In genomic region chr14:68729556-68729955, GRCh38 we compare ENCODE assay signal across 20 cellular contexts.
DNase-seq lines count a peak whose midpoint lies in the region; ATAC-seq, FAIRE-seq and TF ChIP-seq lines count a peak whose summit lies in the region.
"Had no signal": no experiment of that assay in that cellular context is flagged by ENCODE, and none has a peak within 500 bp of the region (broad histone marks: within the 10 kb centered on the region; RNA-seq: fewer than 3 reads in every experiment).

No MANE protein-coding gene starts in this region.

- TF ChIP-seq CTCF in natural killer cell (IDR thresholded peaks at IDR 0.05), result no peak
- TF ChIP-seq CTCF in endothelial cell of umbilical vein (IDR thresholded peaks at IDR 0.05; ENCODE audit: extremely low read depth in 1 of 2, insufficient read depth in 1 of 2, low read depth in 1 of 2, low read length in 2 of 2), result no peak
- TF ChIP-seq CTCF in mucosa of descending colon (IDR thresholded peaks at IDR 0.05), result no peak
- TF ChIP-seq CTCF in type B pancreatic cell (conservative IDR thresholded peaks at IDR 0.05), result no peak
- TF ChIP-seq CTCF in PC-9 (conservative IDR thresholded peaks at IDR 0.05), result no peak

- H3K9me3 Mint-ChIP-seq in natural killer cell treated with Interleukin-12 subunit alpha and Interleukin-12 subunit beta and Interleukin-15 and Interleukin-18, amount 100 ng/mL, for 72 hours, result no peaks in the 10 kb centered on the region
- H3K9me3 Mint-ChIP-seq in natural killer cell (no peaks in the 10 kb centered on the region), type B pancreatic cell (no peaks in the 10 kb centered on the region)
- H3K9me3 Mint-ChIP-seq: immature natural killer cell; stimulated activated naive CD8-positive, alpha-beta T cell treated with anti-CD3 and anti-CD28 coated beads, Interleukin-15, amount 100 ng/mL, for 72 hours had no signal

- H3K9me3 ChIP-seq in endothelial cell of umbilical vein (replicated peaks; ENCODE audit: control insufficient read depth, insufficient read depth, low read length) (no peaks in the 10 kb centered on the region), mucosa of descending colon (no peaks in the 10 kb centered on the region), PC-9 (ENCODE audit: insufficient read depth, low read depth) (no peaks in the 10 kb centered on the region)
- H3K9me3 ChIP-seq: lower lobe of right lung had no signal

- TF ChIP-seq POLR2A in endothelial cell of umbilical vein (IDR thresholded peaks at IDR 0.05; ENCODE audit: low read depth, low read length), result no peak

- POLR2A ChIA-PET in endothelial cell of umbilical vein (lab: Charles Lee) (interaction anchor here (0.6 to 0.7 kb wide), 4 partner anchors 34 to 522 kb away, joined by 3 to 8 read pairs (median 3); no protein-coding TSS in a partner anchor), PC-9 (lab: Charles Lee; ENCODE audit: unreplicated experiment) (no interaction called here)

- ATAC-seq in natural killer cell treated with Interleukin-12 subunit alpha and Interleukin-12 subunit beta and Interleukin-15 and Interleukin-18, amount 100 ng/mL, for 72 hours, result no peak
- ATAC-seq in natural killer cell (no peak), mucosa of descending colon (peak; percentile 61), GM19395 (IDR thresholded peaks at IDR 0.05; ENCODE audit: unreplicated experiment) (no peak)
- ATAC-seq: lower lobe of right lung; naive thymus-derived CD4-positive, alpha-beta T cell; stimulated activated naive CD8-positive, alpha-beta T cell treated with anti-CD3 and anti-CD28 coated beads, Interleukin-15, amount 100 ng/mL, for 72 hours had no signal

- peaks cover 23 to 29% of the 10 kb centered on the region in 2 donors for H3K4me1 Mint-ChIP-seq in natural killer cell treated with Interleukin-12 subunit alpha and Interleukin-12 subunit beta and Interleukin-15 and Interleukin-18, amount 100 ng/mL, for 72 hours (ENCODE audit: low read depth in 2 of 2)
- H3K4me1 Mint-ChIP-seq in natural killer cell (peaks cover 21 to 35% of the 10 kb centered on the region in 2 donors), type B pancreatic cell (ENCODE audit: unreplicated experiment) (peaks cover 60% of the 10 kb centered on the region)

- no peak overlapping the region for H3K9ac ChIP-seq in endothelial cell of umbilical vein (replicated peaks; ENCODE audit: extremely low read depth, insufficient read depth, low read length)

- no peaks in the 10 kb centered on the region for H3K27me3 ChIP-seq in endothelial cell of umbilical vein (ENCODE audit: control insufficient read depth in 2 of 2, insufficient read depth in 2 of 2, low read length in 2 of 2)
- H3K27me3 ChIP-seq in PC-9 (ENCODE audit: insufficient read depth, low read depth), result no peaks in the 10 kb centered on the region

- H3K36me3 Mint-ChIP-seq in natural killer cell treated with Interleukin-12 subunit alpha and Interleukin-12 subunit beta and Interleukin-15 and Interleukin-18, amount 100 ng/mL, for 72 hours, result no peaks in the 10 kb centered on the region
- H3K36me3 Mint-ChIP-seq in natural killer cell (no peaks in the 10 kb centered on the region), type B pancreatic cell (no peaks in the 10 kb centered on the region)
- H3K36me3 Mint-ChIP-seq: immature natural killer cell had no signal

- intact Hi-C loops in natural killer cell (cut with micrococcal nuclease), result no loop called here
- intact Hi-C loops in endothelial cell of umbilical vein (cut with micrococcal nuclease), result loop anchor here (1.0 to 2.0 kb wide), 6 partner anchors 34 to 270 kb away; no protein-coding TSS in a partner anchor
- intact Hi-C loops in mucosa of descending colon (cut with DNase I, micrococcal nuclease), result no loop called here
- intact Hi-C loops in PC-9 (cut with micrococcal nuclease; ENCODE audit: unreplicated experiment), result no loop called here

- H3K4me1 ChIP-seq in endothelial cell of umbilical vein (ENCODE audit: control insufficient read depth, extremely low read depth, insufficient read depth, low read length) (peaks cover 26% of the 10 kb centered on the region), mucosa of descending colon (ENCODE audit: low read depth) (peaks cover 18% of the 10 kb centered on the region), PC-9 (replicated peaks; ENCODE audit: insufficient read depth) (no peaks in the 10 kb centered on the region)

- H3K27ac ChIP-seq in endothelial cell of umbilical vein (ENCODE audit: insufficient read depth, low read depth, low read length) (no peak overlapping the region), PC-9 (no peak overlapping the region)
- H3K27ac ChIP-seq: lower lobe of right lung had no signal

- CTCF ChIA-PET in endothelial cell of umbilical vein (lab: Charles Lee) (interaction anchor here (1.1 to 2.0 kb wide), 4 partner anchors 11 to 87 kb away, joined by 3 to 6 read pairs (median 4); no protein-coding TSS in a partner anchor), PC-9 (lab: Charles Lee) (no interaction called here)

- H2AFZ ChIP-seq in endothelial cell of umbilical vein (ENCODE audit: low read depth, low read length) (no peak overlapping the region), PC-9 (no peak overlapping the region)

- H3K4me3 Mint-ChIP-seq in natural killer cell treated with Interleukin-12 subunit alpha and Interleukin-12 subunit beta and Interleukin-15 and Interleukin-18, amount 100 ng/mL, for 72 hours, result no peak overlapping the region
- H3K4me3 Mint-ChIP-seq in natural killer cell (no peak overlapping the region), type B pancreatic cell (peak overlapping the region; percentile 28)
- H3K4me3 Mint-ChIP-seq: immature natural killer cell; stimulated activated naive CD8-positive, alpha-beta T cell treated with anti-CD3 and anti-CD28 coated beads, Interleukin-15, amount 100 ng/mL, for 72 hours had no signal

- peak; percentile 79 for FAIRE-seq in endothelial cell of umbilical vein (lab: Jason Lieb, UNC)

- H3K36me3 ChIP-seq in endothelial cell of umbilical vein (ENCODE audit: control insufficient read depth in 2 of 2, extremely low read depth in 1 of 2, insufficient read depth in 2 of 2, low read length in 2 of 2), result no peaks in the 10 kb centered on the region
- H3K36me3 ChIP-seq in mucosa of descending colon (ENCODE audit: low read depth), result no peaks in the 10 kb centered on the region
- no peaks in the 10 kb centered on the region for H3K36me3 ChIP-seq in PC-9 (ENCODE audit: low read depth)
- H3K36me3 ChIP-seq: lower lobe of right lung had no signal

- H3K4me3 ChIP-seq in endothelial cell of umbilical vein (replicated peaks in 1 of 3; ENCODE audit: insufficient read depth in 1 of 3, low read depth in 1 of 3, low read length in 3 of 3), result no peak overlapping the region
- no peak overlapping the region for H3K4me3 ChIP-seq in mucosa of descending colon
- H3K4me3 ChIP-seq in PC-9, result no peak overlapping the region
- H3K4me3 ChIP-seq: lower lobe of right lung had no signal

- H3K79me2 ChIP-seq in endothelial cell of umbilical vein (ENCODE audit: control insufficient read depth, insufficient read depth, low read length) (no peaks in the 10 kb centered on the region), PC-9 (ENCODE audit: low read depth) (no peaks in the 10 kb centered on the region)

- H3K9me2 ChIP-seq in PC-9 (ENCODE audit: insufficient read depth), result peaks cover 4% of the 10 kb centered on the region; the same call in 1 of the 2 replicates

- H3K27ac Mint-ChIP-seq in natural killer cell treated with Interleukin-12 subunit alpha and Interleukin-12 subunit beta and Interleukin-15 and Interleukin-18, amount 100 ng/mL, for 72 hours, result peak overlapping the region; percentile 9 to 51
- H3K27ac Mint-ChIP-seq in natural killer cell (no peak overlapping the region), type B pancreatic cell (no peak overlapping the region)

- no peaks in the 10 kb centered on the region for H3K9me1 ChIP-seq in endothelial cell of umbilical vein (replicated peaks; ENCODE audit: control insufficient read depth, extremely low read depth, insufficient read depth, low read length)

- no peak for DNase-seq in natural killer cell treated with Interleukin-12 subunit alpha and Interleukin-12 subunit beta and Interleukin-15 and Interleukin-18, amount 100 ng/mL, for 72 hours (ENCODE audit: low spot score)
- DNase-seq in natural killer cell (no peak), endothelial cell of umbilical vein (ENCODE audit: low read depth, low spot score) (peak; percentile 77), mucosa of descending colon (peak in 1 of 3 donors; percentile 63), type B pancreatic cell (ENCODE audit: extremely low spot score, unreplicated experiment) (no peak), NCI-H345 treated with DMSO at 0.1 percent for 48 hours (lab: John Stamatoyannopoulos, UW; ENCODE audit: unreplicated experiment) (no peak), PC-9 (no peak)
- DNase-seq: activated CD4-positive, alpha-beta T cell treated with anti-CD3 and anti-CD28 coated beads for 4 hours; activated CD8-positive, alpha-beta memory T cell treated with anti-CD3 and anti-CD28 coated beads, Interleukin-2, amount 50 U/mL, for 48 hours; EL; immature natural killer cell; lower lobe of right lung; MM.1S; naive thymus-derived CD4-positive, alpha-beta T cell; NCI-H187 treated with DMSO at 0.1 percent for 48 hours; NCI-H524 treated with DMSO at 0.1 percent for 48 hours; OCI-M1; retina; stimulated activated naive CD8-positive, alpha-beta T cell treated with anti-CD3 and anti-CD28 coated beads, Interleukin-15, amount 100 ng/mL, for 72 hours had no signal

- dilution Hi-C loops in endothelial cell of umbilical vein (cut with MboI; ENCODE audit: extremely low pct_ligation_motif_present, low sequenced_read_pairs), result no loop called here

- BruUV-seq in endothelial cell of umbilical vein (replicated peaks; lab: Mats Ljungman, UMichigan) (no TSS peak), PC-9 (replicated peaks; lab: Mats Ljungman, UMichigan) (no TSS peak)

- no peaks in the 10 kb centered on the region for H3K27me3 Mint-ChIP-seq in natural killer cell treated with Interleukin-12 subunit alpha and Interleukin-12 subunit beta and Interleukin-15 and Interleukin-18, amount 100 ng/mL, for 72 hours
- H3K27me3 Mint-ChIP-seq in natural killer cell (ENCODE audit: low read depth in 2 of 2) (no peaks in the 10 kb centered on the region), type B pancreatic cell (no peaks in the 10 kb centered on the region)
- H3K27me3 Mint-ChIP-seq: naive thymus-derived CD4-positive, alpha-beta T cell; stimulated activated naive CD8-positive, alpha-beta T cell treated with anti-CD3 and anti-CD28 coated beads, Interleukin-15, amount 100 ng/mL, for 72 hours had no signal

- H4K20me1 ChIP-seq in endothelial cell of umbilical vein (replicated peaks; ENCODE audit: control insufficient read depth, extremely low read depth, insufficient read depth, low read length) (no peaks in the 10 kb centered on the region), PC-9 (ENCODE audit: insufficient read depth) (no peaks in the 10 kb centered on the region)

- H3K4me2 ChIP-seq in endothelial cell of umbilical vein (ENCODE audit: insufficient read depth, low read length) (no peak overlapping the region), PC-9 (no peak overlapping the region)

- no peaks in the 10 kb centered on the region for H3F3A ChIP-seq in PC-9 (ENCODE audit: insufficient read depth, low read depth)

TF ChIP-seq in endothelial cell of umbilical vein, 7 proteins besides CTCF, POLR2A, EP300 and RAD21 (continues in another document):
- TF ChIP-seq MAX (IDR thresholded peaks at IDR 0.05; ENCODE audit: insufficient read depth, insufficient read length), result no peak

Comparison
In these comparisons a context has a peak if more than half of its experiments do, and no peak if none do; other contexts are left out.
1. H3K27ac Mint-ChIP-seq: peak in natural killer cell treated with Interleukin-12 subunit alpha and Interleukin-12 subunit beta and Interleukin-15 and Interleukin-18, amount 100 ng/mL, for 72 hours (2 of 2); none in natural killer cell (0 of 2) and type B pancreatic cell (single experiment).